Comparison of ENCODE assay signal across 9 cellular contexts in genomic region chr14:69048456-69048855, GRCh38.
DNase-seq lines count a peak whose midpoint lies in the region; ATAC-seq and FAIRE-seq lines count a peak whose summit lies in the region.
"Had no signal": no experiment of that assay in that cellular context is flagged by ENCODE, and none has a peak within 500 bp of the region (broad histone marks: within the 10 kb centered on the region; RNA-seq: fewer than 3 reads in every experiment).

No MANE protein-coding gene starts in this region.

- peak; percentile 31 for DNase-seq in activated CD8-positive, alpha-beta memory T cell treated with anti-CD3 and anti-CD28 coated beads, Interleukin-2, amount 50 U/mL, for 4 hours
- DNase-seq in activated CD8-positive, alpha-beta memory T cell treated with anti-CD3 and anti-CD28 coated beads, Interleukin-2, amount 50 U/mL, for 48 hours, result no peak
- peak; percentile 64 for DNase-seq in NCI-H510A treated with DMSO at 0.1 percent for 48 hours (lab: John Stamatoyannopoulos, UW)
- peak; percentile 4 for DNase-seq in central memory CD4-positive, alpha-beta T cell
- peak; percentile 65 for DNase-seq in small intestine
- no peak for DNase-seq in effector memory CD4-positive, alpha-beta T cell
- DNase-seq: NCI-H1092 had no signal

- WGBS in small intestine, 3 donors, result 15 to 61% (median 46%) methylated on average over 3 of the region's 3 CpGs

- H3K9me3 ChIP-seq in small intestine (ENCODE audit: control insufficient read depth, low read depth), result no peaks in the 10 kb centered on the region
- no peaks in the 10 kb centered on the region for H3K9me3 ChIP-seq in effector memory CD4-positive, alpha-beta T cell (ENCODE audit: control insufficient read depth, low read length)

- peaks cover 0 to 17% of the 10 kb centered on the region in 2 donors for H3K4me1 ChIP-seq in small intestine (ENCODE audit: control insufficient read depth in 2 of 2, insufficient read depth in 1 of 2, low read depth in 1 of 2, low read length in 1 of 2)
- no peaks in the 10 kb centered on the region for H3K4me1 ChIP-seq in effector memory CD4-positive, alpha-beta T cell (ENCODE audit: control insufficient read depth, insufficient read depth, low read length, poor library complexity, severe bottlenecking)

- H3K36me3 ChIP-seq in small intestine (ENCODE audit: control insufficient read depth in 2 of 2, insufficient read depth in 2 of 2, low read length in 2 of 2), result no peaks in the 10 kb centered on the region
- peaks cover 10% of the 10 kb centered on the region for H3K36me3 ChIP-seq in effector memory CD4-positive, alpha-beta T cell (ENCODE audit: control insufficient read depth, insufficient read depth, low read length)

- FAIRE-seq in small intestine (lab: Jason Lieb, UNC), result no peak

- H3K4me3 ChIP-seq in small intestine (ENCODE audit: low read depth in 1 of 2, low read length in 2 of 2), result no peak overlapping the region
- no peak overlapping the region for H3K4me3 ChIP-seq in effector memory CD4-positive, alpha-beta T cell (ENCODE audit: insufficient read depth, low read depth, low read length, poor library complexity, severe bottlenecking)

- no peak overlapping the region for H3K27ac ChIP-seq in small intestine (ENCODE audit: low read depth in 1 of 2, low read length in 1 of 2)
- H3K27ac ChIP-seq in effector memory CD4-positive, alpha-beta T cell (ENCODE audit: insufficient read depth, low read length, poor library complexity, severe bottlenecking), result no peak overlapping the region

- H3K27me3 ChIP-seq in small intestine (ENCODE audit: control insufficient read depth in 2 of 2, insufficient read depth in 2 of 2, low read length in 2 of 2), result no peaks in the 10 kb centered on the region
- no peaks in the 10 kb centered on the region for H3K27me3 ChIP-seq in effector memory CD4-positive, alpha-beta T cell (replicated peaks; ENCODE audit: control insufficient read depth, insufficient read depth, low read length, poor library complexity, severe bottlenecking)

- no peak for ATAC-seq in HG03095 (IDR thresholded peaks at IDR 0.05; ENCODE audit: unreplicated experiment)
- no peak for ATAC-seq in activated CD4-positive, CD25-positive, alpha-beta regulatory T cell treated with anti-CD3 and anti-CD28 coated beads, Interleukin-2, amount 50 U/mL, for 24 hours

Comparison
In these comparisons a context has a peak if more than half of its experiments do, and no peak if none do; other contexts are left out.
1. DNase-seq: peak in activated CD8-positive, alpha-beta memory T cell treated with anti-CD3 and anti-CD28 coated beads, Interleukin-2, amount 50 U/mL, for 4 hours (single experiment), NCI-H510A treated with DMSO at 0.1 percent for 48 hours (single experiment), central memory CD4-positive, alpha-beta T cell (single experiment) and small intestine (single experiment); none in activated CD8-positive, alpha-beta memory T cell treated with anti-CD3 and anti-CD28 coated beads, Interleukin-2, amount 50 U/mL, for 48 hours (single experiment) and effector memory CD4-positive, alpha-beta T cell (0 of 3).